Comparison of ENCODE assay signal across 26 cellular contexts in genomic region chr11:121485221-121485620, GRCh38. TPM values are rescaled to one million over a fixed set of nuclear protein-coding genes. Genes with fewer than 3 reads are reported as not detected.
A peak's percentile ranks its signal among the peaks of the same experiment; 100 is the strongest.
DNase-seq lines count a peak whose midpoint lies in the region; ATAC-seq and TF ChIP-seq lines count a peak whose summit lies in the region.
"Had no signal": no experiment of that assay in that cellular context is flagged by ENCODE, and none has a peak within 500 bp of the region (broad histone marks: within the 10 kb centered on the region; RNA-seq: fewer than 3 reads in every experiment).

No MANE protein-coding gene starts in this region.

- H3K27me3 ChIP-seq in suprapubic skin = no peaks in the 10 kb centered on the region
- no peaks in the 10 kb centered on the region for H3K27me3 ChIP-seq in upper lobe of left lung
- H3K27me3 ChIP-seq: testis had no signal

- TF ChIP-seq CTCF in suprapubic skin (IDR thresholded peaks at IDR 0.05) = no peak
- no peak for TF ChIP-seq CTCF in MCF 10A (IDR thresholded peaks at IDR 0.05; ENCODE audit: unreplicated experiment)
- TF ChIP-seq CTCF in upper lobe of left lung (IDR thresholded peaks at IDR 0.05) = no peak

- no peak overlapping the region for H3K27ac ChIP-seq in suprapubic skin
- H3K27ac ChIP-seq in upper lobe of left lung = no peak overlapping the region
- H3K27ac ChIP-seq: testis had no signal

- H3K36me3 ChIP-seq in suprapubic skin = no peaks in the 10 kb centered on the region
- peaks cover 0 to 3% (median 1%) of the 10 kb centered on the region in 4 donors for H3K36me3 ChIP-seq in upper lobe of left lung

- no peak for TF ChIP-seq POLR2A in suprapubic skin (IDR thresholded peaks at IDR 0.05)
- no peak for TF ChIP-seq POLR2A in upper lobe of left lung (IDR thresholded peaks at IDR 0.05)

- TF ChIP-seq EP300 in suprapubic skin (IDR thresholded peaks at IDR 0.05) (no peak), upper lobe of left lung (IDR thresholded peaks at IDR 0.05) (no peak)

- H3K9me3 Mint-ChIP-seq in activated T-cell treated with anti-CD3 and anti-CD28 coated beads, Interleukin-2, amount 50 U/mL, for 24 hours = no peaks in the 10 kb centered on the region
- H3K9me3 Mint-ChIP-seq in effector memory CD8-positive, alpha-beta T cell = no peaks in the 10 kb centered on the region
- H3K9me3 Mint-ChIP-seq in stimulated activated effector memory CD8-positive, alpha-beta T cell treated with anti-CD3 and anti-CD28 coated beads, Interleukin-12 subunit alpha, Interleukin-12 subunit beta, amount 100 ng/mL, for 72 hours = no peaks in the 10 kb centered on the region
- H3K9me3 Mint-ChIP-seq in MCF 10A (ENCODE audit: unreplicated experiment) = no peaks in the 10 kb centered on the region
- H3K9me3 Mint-ChIP-seq: activated CD4-positive, alpha-beta T cell treated with anti-CD3 and anti-CD28 coated beads, Interleukin-2, amount 10 ng/mL, durations not matched to agents 7 days and 5 days; activated T-helper 2 cell treated with anti-CD3 and anti-CD28 coated beads, Interferon-gamma antibody, Interleukin-2, Interleukin-4, amounts not matched to agents 10 μg/mL and 5 μg/mL and 100 μg/mL, durations not matched to agents 14 hours and 24 hours and 36 hours; dendritic cell treated with granulocyte-macrophage colony-stimulating factor and Interleukin-4, amounts not matched to agents 40 ng/mL and 50 ng/mL, for 4 days; endodermal cell; memory B cell had no signal

- no peak overlapping the region for H3K4me3 ChIP-seq in suprapubic skin
- H3K4me3 ChIP-seq in upper lobe of left lung = no peak overlapping the region
- H3K4me3 ChIP-seq: smooth muscle cell, testis had no signal

- peaks cover 70% of the 10 kb centered on the region for H3K4me1 Mint-ChIP-seq in activated T-cell treated with anti-CD3 and anti-CD28 coated beads, Interleukin-2, amount 50 U/mL, for 24 hours (ENCODE audit: low read depth)
- H3K4me1 Mint-ChIP-seq in T-helper 17 cell (peaks cover 65% of the 10 kb centered on the region), MCF 10A (ENCODE audit: insufficient read depth, unreplicated experiment) (peaks cover 5% of the 10 kb centered on the region)
- H3K4me1 Mint-ChIP-seq in effector memory CD8-positive, alpha-beta T cell (ENCODE audit: low read depth in 2 of 2) = peaks cover 57 to 81% of the 10 kb centered on the region in 2 donors
- H3K4me1 Mint-ChIP-seq in stimulated activated effector memory CD8-positive, alpha-beta T cell treated with anti-CD3 and anti-CD28 coated beads, Interleukin-12 subunit alpha, Interleukin-12 subunit beta, amount 100 ng/mL, for 72 hours = peaks cover 76% of the 10 kb centered on the region

- no peak overlapping the region for H3K4me3 Mint-ChIP-seq in activated T-cell treated with anti-CD3 and anti-CD28 coated beads, Interleukin-2, amount 50 U/mL, for 24 hours
- H3K4me3 Mint-ChIP-seq in T-helper 17 cell (no peak overlapping the region), MCF 10A (ENCODE audit: unreplicated experiment) (no peak overlapping the region)
- peak overlapping the region; percentile 43 to 78 for H3K4me3 Mint-ChIP-seq in effector memory CD8-positive, alpha-beta T cell
- no peak overlapping the region for H3K4me3 Mint-ChIP-seq in stimulated activated effector memory CD8-positive, alpha-beta T cell treated with anti-CD3 and anti-CD28 coated beads, Interleukin-12 subunit alpha, Interleukin-12 subunit beta, amount 100 ng/mL, for 72 hours
- H3K4me3 Mint-ChIP-seq: activated CD4-positive, alpha-beta T cell treated with anti-CD3 and anti-CD28 coated beads, Interleukin-2, amount 10 ng/mL, durations not matched to agents 7 days and 5 days; dendritic cell treated with granulocyte-macrophage colony-stimulating factor and Interleukin-4, amounts not matched to agents 40 ng/mL and 50 ng/mL, for 4 days; endodermal cell; memory B cell had no signal

- H3K27ac Mint-ChIP-seq in activated T-cell treated with anti-CD3 and anti-CD28 coated beads, Interleukin-2, amount 50 U/mL, for 24 hours = peak overlapping the region; percentile 3
- H3K27ac Mint-ChIP-seq in T-helper 17 cell (peak overlapping the region; percentile 95), MCF 10A (ENCODE audit: low read depth, unreplicated experiment) (no peak overlapping the region)
- peak overlapping the region; percentile 94 to 96 for H3K27ac Mint-ChIP-seq in effector memory CD8-positive, alpha-beta T cell
- H3K27ac Mint-ChIP-seq in stimulated activated effector memory CD8-positive, alpha-beta T cell treated with anti-CD3 and anti-CD28 coated beads, Interleukin-12 subunit alpha, Interleukin-12 subunit beta, amount 100 ng/mL, for 72 hours = peak overlapping the region; percentile 92
- H3K27ac Mint-ChIP-seq: activated CD4-positive, alpha-beta T cell treated with anti-CD3 and anti-CD28 coated beads, Interleukin-2, amount 10 ng/mL, durations not matched to agents 7 days and 5 days; dendritic cell treated with granulocyte-macrophage colony-stimulating factor and Interleukin-4, amounts not matched to agents 40 ng/mL and 50 ng/mL, for 4 days; endodermal cell; memory B cell had no signal

- H3K36me3 Mint-ChIP-seq in activated T-cell treated with anti-CD3 and anti-CD28 coated beads, Interleukin-2, amount 50 U/mL, for 24 hours (ENCODE audit: low read depth) = peaks cover 57% of the 10 kb centered on the region
- peaks cover 30% of the 10 kb centered on the region for H3K36me3 Mint-ChIP-seq in T-helper 17 cell (ENCODE audit: low read depth)
- H3K36me3 Mint-ChIP-seq in effector memory CD8-positive, alpha-beta T cell (ENCODE audit: insufficient read depth) = peaks cover 64% of the 10 kb centered on the region
- H3K36me3 Mint-ChIP-seq in stimulated activated effector memory CD8-positive, alpha-beta T cell treated with anti-CD3 and anti-CD28 coated beads, Interleukin-12 subunit alpha, Interleukin-12 subunit beta, amount 100 ng/mL, for 72 hours = peaks cover 27% of the 10 kb centered on the region
- H3K36me3 Mint-ChIP-seq in MCF 10A (ENCODE audit: insufficient read depth, unreplicated experiment) = peaks cover 4% of the 10 kb centered on the region

- WGBS in suprapubic skin = 86% methylated on average over 7 of the region's 7 CpGs
- WGBS in upper lobe of left lung, 2 donors = 88% methylated on average over 7 of the region's 7 CpGs

- DNase-seq in activated T-cell treated with anti-CD3 and anti-CD28 coated beads, Interleukin-2, amount 50 U/mL, for 24 hours = no peak
- DNase-seq in activated T-cell treated with anti-CD3 and anti-CD28 coated beads, Interleukin-2, amount 50 U/mL, for 1 hour = no peak
- DNase-seq in T-helper 17 cell (no peak), suprapubic skin (ENCODE audit: low spot score in 2 of 2) (no peak), MCF 10A (ENCODE audit: unreplicated experiment) (no peak), upper lobe of left lung (no peak)
- DNase-seq in effector memory CD8-positive, alpha-beta T cell = peak; percentile 23 to 30 (median 30)
- no peak for DNase-seq in stimulated activated effector memory CD8-positive, alpha-beta T cell treated with anti-CD3 and anti-CD28 coated beads, Interleukin-12 subunit alpha, Interleukin-12 subunit beta, amount 100 ng/mL, for 72 hours (ENCODE audit: low spot score in 2 of 2)
- DNase-seq: activated CD4-positive, alpha-beta T cell treated with anti-CD3 and anti-CD28 coated beads, Interleukin-2, amount 10 ng/mL, durations not matched to agents 7 days and 5 days; central memory CD4-positive, alpha-beta T cell; COR-L47; glutamatergic neuron; NCI-H446; NCI-H774; posterior cingulate gyrus; right cardiac atrium; SHP77 treated with DMSO at 0.1 percent for 48 hours; stimulated activated naive CD8-positive, alpha-beta T cell treated with anti-CD3 and anti-CD28 coated beads, Interleukin-15, Interleukin-2, amounts not matched to agents 100 U/mL and 50 U/mL, for 24 hours; testis had no signal

- ATAC-seq in T-helper 17 cell = no peak
- ATAC-seq in effector memory CD8-positive, alpha-beta T cell (replicated peaks) = peak; percentile 20
- peak; percentile 49 for ATAC-seq in stimulated activated effector memory CD8-positive, alpha-beta T cell treated with anti-CD3 and anti-CD28 coated beads, Interleukin-12 subunit alpha, Interleukin-12 subunit beta, amount 100 ng/mL, for 72 hours
- no peak for ATAC-seq in upper lobe of left lung (ENCODE audit: low FRiP score in 2 of 2)
- ATAC-seq: esophagus mucosa; HCT116; right cardiac atrium; stimulated activated naive CD8-positive, alpha-beta T cell treated with anti-CD3 and anti-CD28 coated beads, Interleukin-15, Interleukin-2, amounts not matched to agents 100 U/mL and 50 U/mL, for 24 hours had no signal

- H3K4me1 ChIP-seq in suprapubic skin (no peaks in the 10 kb centered on the region), upper lobe of left lung (peaks cover 2 to 26% (median 15%) of the 10 kb centered on the region in 4 donors)
- H3K4me1 ChIP-seq: testis had no signal

- no TSS peak for BruUV-seq in MCF 10A (replicated peaks; lab: Mats Ljungman, UMichigan)

- intact Hi-C loops in MCF 10A (cut with micrococcal nuclease) = no loop called here

- H3K9me3 ChIP-seq in T-helper 17 cell (ENCODE audit: control insufficient read depth, low read length, poor library complexity, severe bottlenecking) (no peaks in the 10 kb centered on the region), suprapubic skin (no peaks in the 10 kb centered on the region), upper lobe of left lung (no peaks in the 10 kb centered on the region)
- H3K9me3 ChIP-seq: testis had no signal

- H3K27me3 Mint-ChIP-seq in activated T-cell treated with anti-CD3 and anti-CD28 coated beads, Interleukin-2, amount 50 U/mL, for 24 hours = no peaks in the 10 kb centered on the region
- H3K27me3 Mint-ChIP-seq in T-helper 17 cell (no peaks in the 10 kb centered on the region), MCF 10A (ENCODE audit: insufficient read depth, unreplicated experiment) (no peaks in the 10 kb centered on the region)
- no peaks in the 10 kb centered on the region for H3K27me3 Mint-ChIP-seq in effector memory CD8-positive, alpha-beta T cell
- H3K27me3 Mint-ChIP-seq: activated CD4-positive, alpha-beta T cell treated with anti-CD3 and anti-CD28 coated beads, Interleukin-2, amount 10 ng/mL, durations not matched to agents 7 days and 5 days had no signal

- POLR2A ChIA-PET in MCF 10A (lab: Yijun Ruan, JAX) = no interaction called here

- CTCF ChIA-PET in MCF 10A (lab: Yijun Ruan, JAX) = interaction anchor here (0.6 kb wide), 2 partner anchors 42 to 217 kb away, joined by 3 read pairs; no protein-coding TSS in a partner anchor

RNA-seq across cellular contexts. Expression of gene SORL1, which starts 33.1 kb away (rescaled TPM):
- total RNA-seq in T-helper 17 cell = 100 to 1,000 TPM; 273 to 331 TPM
- 10 to 100 TPM; 12.1 to 42.8 (median 21.0) TPM for total RNA-seq in suprapubic skin
- total RNA-seq in MCF 10A (2022) = 5.9 and 6.2 TPM in 2 replicates
- total RNA-seq in upper lobe of left lung = 10 to 100 TPM; 33.3 to 85.9 (median 67.2) TPM

Comparison
In these comparisons a context has a peak if more than half of its experiments do, and no peak if none do; other contexts are left out.
1. DNase-seq: peak in effector memory CD8-positive, alpha-beta T cell (3 of 3); none in activated T-cell treated with anti-CD3 and anti-CD28 coated beads, Interleukin-2, amount 50 U/mL, for 24 hours (single experiment), activated T-cell treated with anti-CD3 and anti-CD28 coated beads, Interleukin-2, amount 50 U/mL, for 1 hour (single experiment), T-helper 17 cell (0 of 3), stimulated activated effector memory CD8-positive, alpha-beta T cell treated with anti-CD3 and anti-CD28 coated beads, Interleukin-12 subunit alpha, Interleukin-12 subunit beta, amount 100 ng/mL, for 72 hours (0 of 2), suprapubic skin (0 of 2), MCF 10A (single experiment) and upper lobe of left lung (0 of 2).
2. H3K4me3 Mint-ChIP-seq: peak in effector memory CD8-positive, alpha-beta T cell (2 of 2); none in activated T-cell treated with anti-CD3 and anti-CD28 coated beads, Interleukin-2, amount 50 U/mL, for 24 hours (single experiment), T-helper 17 cell (single experiment), stimulated activated effector memory CD8-positive, alpha-beta T cell treated with anti-CD3 and anti-CD28 coated beads, Interleukin-12 subunit alpha, Interleukin-12 subunit beta, amount 100 ng/mL, for 72 hours (single experiment) and MCF 10A (single experiment).
3. ATAC-seq: peak in effector memory CD8-positive, alpha-beta T cell (single experiment) and stimulated activated effector memory CD8-positive, alpha-beta T cell treated with anti-CD3 and anti-CD28 coated beads, Interleukin-12 subunit alpha, Interleukin-12 subunit beta, amount 100 ng/mL, for 72 hours (single experiment); none in T-helper 17 cell (single experiment) and upper lobe of left lung (0 of 2).